Comparison of ENCODE assay signal across 28 cellular contexts in the genomic region with DNA sequence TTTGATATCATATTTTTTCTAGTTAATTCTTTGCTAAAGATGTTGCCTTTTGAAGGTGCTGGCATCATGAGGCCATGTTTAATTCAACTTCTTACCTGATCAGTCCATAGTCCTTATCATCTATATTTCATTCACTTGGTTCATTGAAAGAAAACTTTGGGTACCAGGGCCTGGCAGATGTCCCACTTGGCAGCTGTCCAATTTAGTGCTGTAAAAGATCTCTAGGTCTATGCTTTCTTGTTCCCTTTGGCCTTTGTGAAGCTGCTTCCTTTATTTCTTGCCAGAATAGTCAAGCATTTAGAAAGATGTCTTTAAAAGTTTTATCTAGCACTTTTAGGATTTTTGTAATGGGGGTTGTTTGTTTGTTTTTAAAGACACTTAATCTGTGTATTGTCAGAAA.
DNase-seq lines count a peak whose midpoint lies in the region; ATAC-seq lines count a peak whose summit lies in the region.
"Had no signal": no experiment of that assay in that cellular context is flagged by ENCODE, and none has a peak within 500 bp of the region (broad histone marks: within the 10 kb centered on the region; RNA-seq: fewer than 3 reads in every experiment).

No MANE protein-coding gene starts in this region.

- H3K27ac Mint-ChIP-seq in T-helper 2 cell treated with Interferon-gamma antibody and Interleukin-4, amounts not matched to agents 5 μg/mL and 100 μg/mL, for 36 hours, result no peak overlapping the region
- H3K27ac Mint-ChIP-seq: activated CD4-positive, alpha-beta memory T cell treated with anti-CD3 and anti-CD28 coated beads for 36 hours; dendritic cell treated with granulocyte-macrophage colony-stimulating factor and Interleukin-4, amounts not matched to agents 40 ng/mL and 50 ng/mL, for 4 days; endodermal cell; GM23338; memory B cell; stimulated activated naive B cell treated with anti-CD40 and anti-IgM and Interleukin-4, amounts not matched to agents 10 μg/mL and 1 μg/mL and 100 μg/mL, for 72 hours; T-helper 17 cell; type B pancreatic cell had no signal

- H3K4me3 ChIP-seq in SJCRH30, result no peak overlapping the region
- H3K4me3 ChIP-seq: GM23338, left lung, pancreas, skin epidermis had no signal

- H3K36me3 ChIP-seq in SJCRH30, result no peaks in the 10 kb centered on the region
- H3K36me3 ChIP-seq: left lung, pancreas had no signal

- H3K27ac ChIP-seq in SJCRH30, result no peak overlapping the region
- H3K27ac ChIP-seq: C4-2B, left lung, pancreas, skin epidermis had no signal

- H3K4me1 ChIP-seq in SJCRH30, result peaks cover 26% of the 10 kb centered on the region
- H3K4me1 ChIP-seq: Caco-2, left lung, pancreas had no signal

- H3K27me3 Mint-ChIP-seq in T-helper 2 cell treated with Interferon-gamma antibody and Interleukin-4, amounts not matched to agents 5 μg/mL and 100 μg/mL, for 36 hours (ENCODE audit: low read depth), result no peaks in the 10 kb centered on the region
- H3K27me3 Mint-ChIP-seq: central memory CD8-positive, alpha-beta T cell; dendritic cell treated with granulocyte-macrophage colony-stimulating factor and Interleukin-4, amounts not matched to agents 40 ng/mL and 50 ng/mL, for 4 days; memory B cell; stimulated activated naive B cell treated with anti-CD40 and anti-IgM and Interleukin-4, amounts not matched to agents 10 μg/mL and 1 μg/mL and 100 μg/mL, for 72 hours had no signal

- peaks cover 9% of the 10 kb centered on the region for H3K9me3 ChIP-seq in SJCRH30 (replicated peaks)
- H3K9me3 ChIP-seq: Caco-2, pancreas had no signal

- no peaks in the 10 kb centered on the region for H3K4me1 Mint-ChIP-seq in T-helper 2 cell treated with Interferon-gamma antibody and Interleukin-4, amounts not matched to agents 5 μg/mL and 100 μg/mL, for 36 hours (ENCODE audit: low read depth)
- H3K4me1 Mint-ChIP-seq: central memory CD8-positive, alpha-beta T cell; endodermal cell; GM23338; memory B cell; neural crest cell; stimulated activated naive B cell treated with anti-CD40 and anti-IgM and Interleukin-4, amounts not matched to agents 10 μg/mL and 1 μg/mL and 100 μg/mL, for 72 hours; T-helper 17 cell had no signal

- ATAC-seq in left cardiac atrium (no peak), HG02840 (IDR thresholded peaks at IDR 0.05; ENCODE audit: low FRiP score, unreplicated experiment) (no peak), HG03135 (IDR thresholded peaks at IDR 0.05; ENCODE audit: unreplicated experiment) (no peak)
- ATAC-seq: GM23338; left lung; pancreas; PC-3; Right ventricle myocardium inferior; stimulated activated naive B cell treated with anti-CD40 and anti-IgM and Interleukin-4, amounts not matched to agents 10 μg/mL and 1 μg/mL and 100 μg/mL, for 72 hours; T-helper 17 cell had no signal

- intact Hi-C loops in left cardiac atrium (cut with DNase I) (no loop called here), cardiac septum (cut with DNase I) (no loop called here)

- no peaks in the 10 kb centered on the region for H3K27me3 ChIP-seq in SJCRH30
- H3K27me3 ChIP-seq: left lung, pancreas had no signal

- H3K9me3 Mint-ChIP-seq in T-helper 2 cell treated with Interferon-gamma antibody and Interleukin-4, amounts not matched to agents 5 μg/mL and 100 μg/mL, for 36 hours, result no peaks in the 10 kb centered on the region
- H3K9me3 Mint-ChIP-seq: activated CD4-positive, alpha-beta memory T cell treated with anti-CD3 and anti-CD28 coated beads for 36 hours; dendritic cell treated with granulocyte-macrophage colony-stimulating factor and Interleukin-4, amounts not matched to agents 40 ng/mL and 50 ng/mL, for 4 days had no signal

- H3K36me3 Mint-ChIP-seq in T-helper 2 cell treated with Interferon-gamma antibody and Interleukin-4, amounts not matched to agents 5 μg/mL and 100 μg/mL, for 36 hours (ENCODE audit: low read depth), result no peaks in the 10 kb centered on the region
- H3K36me3 Mint-ChIP-seq: activated CD4-positive, alpha-beta memory T cell treated with anti-CD3 and anti-CD28 coated beads for 36 hours; stimulated activated naive B cell treated with anti-CD40 and anti-IgM and Interleukin-4, amounts not matched to agents 10 μg/mL and 1 μg/mL and 100 μg/mL, for 72 hours; type B pancreatic cell had no signal

- no peak overlapping the region for H3K4me3 Mint-ChIP-seq in T-helper 2 cell treated with Interferon-gamma antibody and Interleukin-4, amounts not matched to agents 5 μg/mL and 100 μg/mL, for 36 hours
- H3K4me3 Mint-ChIP-seq: activated CD4-positive, alpha-beta memory T cell treated with anti-CD3 and anti-CD28 coated beads for 36 hours; central memory CD8-positive, alpha-beta T cell; dendritic cell treated with granulocyte-macrophage colony-stimulating factor and Interleukin-4, amounts not matched to agents 40 ng/mL and 50 ng/mL, for 4 days; endodermal cell; GM23338; memory B cell; neural crest cell; stimulated activated naive B cell treated with anti-CD40 and anti-IgM and Interleukin-4, amounts not matched to agents 10 μg/mL and 1 μg/mL and 100 μg/mL, for 72 hours; T-helper 17 cell; type B pancreatic cell had no signal

- DNase-seq in left cardiac atrium (peak; percentile 20), cardiac septum (ENCODE audit: low spot score) (no peak), NCI-H1105 (lab: John Stamatoyannopoulos, UW) (peak; percentile 37), SJCRH30 (peak; percentile 70 to 87)
- no peak for DNase-seq in T-helper 2 cell treated with Interferon-gamma antibody and Interleukin-4, amounts not matched to agents 5 μg/mL and 100 μg/mL, for 36 hours (ENCODE audit: low spot score)
- DNase-seq: activated CD4-positive, alpha-beta memory T cell treated with anti-CD3 and anti-CD28 coated beads for 36 hours; activated naive CD4-positive, alpha-beta T cell treated with Interleukin-2 at 50 U/mL for 16 hours; Caco-2; endodermal cell; KBM-7; left lung; NCI-H1694; NK-92 treated with Interleukin-12 subunit alpha and Interleukin-12 subunit beta, amount 100 ng/mL, for 24 hours; pancreas; PC-3; stimulated activated naive B cell treated with anti-CD40 and anti-IgM and Interleukin-4, amounts not matched to agents 10 μg/mL and 1 μg/mL and 100 μg/mL, for 72 hours; T-helper 17 cell had no signal

Comparison
In these comparisons a context has a peak if more than half of its experiments do, and no peak if none do; other contexts are left out.
1. DNase-seq: peak in left cardiac atrium (single experiment), NCI-H1105 (single experiment) and SJCRH30 (2 of 2); none in cardiac septum (single experiment) and T-helper 2 cell treated with Interferon-gamma antibody and Interleukin-4, amounts not matched to agents 5 μg/mL and 100 μg/mL, for 36 hours (single experiment).